ENCODE assay signal across 15 cellular contexts in the genomic region with DNA sequence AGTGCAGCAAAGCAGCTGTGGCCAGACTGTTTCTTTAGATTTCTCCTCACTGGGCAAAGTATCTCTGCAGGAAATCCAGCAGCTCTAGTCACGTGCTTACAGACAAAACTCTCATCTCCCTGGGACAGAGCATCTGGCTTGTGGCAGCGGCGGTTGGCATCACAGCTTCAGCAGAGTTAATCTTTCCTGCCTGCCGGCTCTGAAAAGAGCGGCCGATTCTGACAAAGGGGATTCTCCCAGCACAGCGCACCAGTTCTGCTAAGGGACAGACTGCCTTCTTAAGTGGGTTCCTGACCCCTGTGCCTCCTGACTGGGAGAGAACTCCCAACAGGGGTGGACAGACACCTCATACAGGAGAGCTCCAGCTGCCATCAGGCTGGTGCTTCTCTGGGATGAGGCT.
DNase-seq lines count a peak whose midpoint lies in the region; ATAC-seq, FAIRE-seq and TF ChIP-seq lines count a peak whose summit lies in the region.
"Had no signal": no experiment of that assay in that cellular context is flagged by ENCODE, and none has a peak within 500 bp of the region (broad histone marks: within the 10 kb centered on the region; RNA-seq: fewer than 3 reads in every experiment).

No MANE protein-coding gene starts in this region.

- POLR2A ChIA-PET in CD8-positive, alpha-beta memory T cell (lab: Charles Lee), result no interaction called here

- H3K4me3 ChIP-seq in kidney (ENCODE audit: low read length in 2 of 2), result no peak overlapping the region
- no peak overlapping the region for H3K4me3 ChIP-seq in CD8-positive, alpha-beta memory T cell (ENCODE audit: low read length)
- H3K4me3 ChIP-seq: A549, BLaER1, HAP-1 had no signal

- H3K9ac ChIP-seq in kidney (ENCODE audit: low read length in 2 of 2), result no peak overlapping the region
- H3K9ac ChIP-seq: BLaER1 had no signal

- no peak overlapping the region for H3K4me3 Mint-ChIP-seq in CD8-positive, alpha-beta memory T cell
- H3K4me3 Mint-ChIP-seq: CD14-positive monocyte; CD4-positive, alpha-beta memory T cell had no signal

- peak; percentile 7 for DNase-seq in NCI-H524 treated with DMSO at 0.1 percent for 48 hours (lab: John Stamatoyannopoulos, UW)
- peak; percentile 56 for DNase-seq in ecto neural progenitor cell (ENCODE audit: low spot score)
- DNase-seq in kidney, result peak; percentile 29
- DNase-seq in retina, result peak; percentile 38
- DNase-seq in CD8-positive, alpha-beta memory T cell, result no peak
- no peak for DNase-seq in A172 (ENCODE audit: low spot score)
- DNase-seq: Calu3; CD4-positive, alpha-beta memory T cell; DMS79 treated with DMSO at 0.1 percent for 48 hours; GF-D8 had no signal

- FAIRE-seq in kidney (lab: Jason Lieb, UNC), result no peak
- FAIRE-seq: A549 had no signal

- no peak overlapping the region for H3K27ac ChIP-seq in kidney (ENCODE audit: low read depth in 2 of 2, low read length in 2 of 2)
- H3K27ac ChIP-seq in CD8-positive, alpha-beta memory T cell (ENCODE audit: low read depth, low read length), result no peak overlapping the region
- H3K27ac ChIP-seq: A549, BLaER1 had no signal

- H3K27me3 Mint-ChIP-seq in CD8-positive, alpha-beta memory T cell, result no peaks in the 10 kb centered on the region
- H3K27me3 Mint-ChIP-seq: CD4-positive, alpha-beta memory T cell had no signal

- no peaks in the 10 kb centered on the region for H3K36me3 ChIP-seq in kidney (ENCODE audit: control insufficient read depth in 1 of 2, insufficient read depth in 2 of 2, low read length in 2 of 2)
- H3K36me3 ChIP-seq in CD8-positive, alpha-beta memory T cell (ENCODE audit: insufficient read depth, low read length), result no peaks in the 10 kb centered on the region
- H3K36me3 ChIP-seq: BLaER1, HAP-1 had no signal

- H3K9me3 ChIP-seq in kidney (ENCODE audit: control insufficient read depth in 1 of 2, low read length in 2 of 2), result peaks cover 0 to 6% of the 10 kb centered on the region in 2 donors
- no peaks in the 10 kb centered on the region for H3K9me3 ChIP-seq in CD8-positive, alpha-beta memory T cell (ENCODE audit: low read length)
- H3K9me3 ChIP-seq: A549, BLaER1 had no signal

- no peak for ATAC-seq in GM19328 (IDR thresholded peaks at IDR 0.05; ENCODE audit: unreplicated experiment)
- ATAC-seq: A549 had no signal

- CTCF ChIA-PET in CD8-positive, alpha-beta memory T cell (lab: Charles Lee), result no interaction called here

- intact Hi-C loops in kidney (cut with DNase I), result no loop called here

- no peaks in the 10 kb centered on the region for H3K27me3 ChIP-seq in CD8-positive, alpha-beta memory T cell (ENCODE audit: insufficient read depth, low read length, poor library complexity, severe bottlenecking)
- H3K27me3 ChIP-seq: BLaER1 had no signal

- H3K4me1 Mint-ChIP-seq in CD8-positive, alpha-beta memory T cell, result no peaks in the 10 kb centered on the region
- H3K4me1 Mint-ChIP-seq: CD14-positive monocyte; CD4-positive, alpha-beta memory T cell had no signal

- TF ChIP-seq CTCF in kidney (IDR thresholded peaks at IDR 0.05; ENCODE audit: borderline replicate concordance, extremely low read depth, insufficient read depth), result no peak

- peaks cover 10 to 31% (median 22%) of the 10 kb centered on the region in 5 donors for H3K9me3 Mint-ChIP-seq in CD8-positive, alpha-beta memory T cell

- peak overlapping the region in 1 of 8 donors; percentile 47 for H3K27ac Mint-ChIP-seq in CD8-positive, alpha-beta memory T cell
- H3K27ac Mint-ChIP-seq: CD14-positive monocyte; CD4-positive, alpha-beta memory T cell had no signal

- H3K4me1 ChIP-seq in kidney (ENCODE audit: control insufficient read depth in 1 of 2, insufficient read depth in 1 of 2, low read depth in 1 of 2, low read length in 2 of 2), result no peaks in the 10 kb centered on the region
- no peaks in the 10 kb centered on the region for H3K4me1 ChIP-seq in CD8-positive, alpha-beta memory T cell (ENCODE audit: insufficient read depth, low read length)
- H3K4me1 ChIP-seq: A549, BLaER1, HAP-1 had no signal

- no peaks in the 10 kb centered on the region for H3K36me3 Mint-ChIP-seq in CD8-positive, alpha-beta memory T cell
- H3K36me3 Mint-ChIP-seq: CD14-positive monocyte; CD4-positive, alpha-beta memory T cell had no signal

Comparison
In these comparisons a context has a peak if more than half of its experiments do, and no peak if none do; other contexts are left out.
1. DNase-seq: peak in NCI-H524 treated with DMSO at 0.1 percent for 48 hours (single experiment), ecto neural progenitor cell (single experiment), kidney (single experiment) and retina (single experiment); none in CD8-positive, alpha-beta memory T cell (0 of 5) and A172 (single experiment).